In the genomic region with DNA sequence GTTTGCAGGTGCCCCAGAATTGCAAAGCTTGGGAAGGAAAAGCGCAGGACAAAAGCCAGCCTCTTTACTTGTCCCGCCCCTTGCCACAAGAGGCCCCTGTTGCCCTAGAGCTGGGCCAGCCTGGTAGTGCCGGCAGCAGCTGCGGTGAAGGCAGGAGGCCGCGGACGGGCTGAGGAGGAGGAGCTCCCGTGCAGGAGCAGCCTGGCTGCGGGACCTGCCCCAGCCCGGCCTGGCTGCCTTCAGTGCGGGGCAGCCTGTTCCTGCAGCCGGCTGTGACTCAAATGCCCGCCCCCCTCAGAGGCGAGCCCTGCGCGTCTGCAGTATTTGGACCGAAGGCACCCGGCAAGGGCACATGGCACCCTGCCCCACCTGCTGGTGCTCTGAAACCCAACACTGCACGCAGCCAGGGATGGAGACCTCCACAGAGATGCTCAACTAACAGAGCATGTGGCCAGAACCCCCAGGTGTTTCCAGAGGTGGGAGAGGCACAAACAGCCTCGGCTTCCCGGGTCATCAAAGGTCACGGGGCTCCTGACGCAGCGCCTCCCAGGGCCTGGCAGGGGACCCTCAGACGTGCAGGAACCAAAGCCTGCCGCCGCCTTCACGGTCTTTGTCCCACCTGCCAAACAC, we compare ENCODE assay signal across 9 cellular contexts. TPM values are rescaled to one million over a fixed set of nuclear protein-coding genes. Genes with fewer than 3 reads are reported as not detected.
DNase-seq lines count a peak whose midpoint lies in the region; ATAC-seq and TF ChIP-seq lines count a peak whose summit lies in the region.
"Had no signal": no experiment of that assay in that cellular context is flagged by ENCODE, and none has a peak within 500 bp of the region (broad histone marks: within the 10 kb centered on the region; RNA-seq: fewer than 3 reads in every experiment).

No MANE protein-coding gene starts in this region.

- TF ChIP-seq POLR2A in prostate gland (IDR thresholded peaks at IDR 0.05): no peak

- no peaks in the 10 kb centered on the region for H3K27me3 Mint-ChIP-seq in activated naive CD8-positive, alpha-beta T cell treated with anti-CD3 and anti-CD28 coated beads, Interleukin-2, amount 10 ng/mL, durations not matched to agents 7 days and 5 days

- 33% methylated on average over 28 of the region's 28 CpGs for WGBS in prostate gland

- H3K27ac Mint-ChIP-seq in activated naive CD8-positive, alpha-beta T cell treated with anti-CD3 and anti-CD28 coated beads, Interleukin-2, amount 10 ng/mL, durations not matched to agents 7 days and 5 days: no peak overlapping the region

- TF ChIP-seq CTCF in AG09319 (IDR thresholded peaks at IDR 0.05; ENCODE audit: low read depth, low read length): no peak; the same call in 1 of the 2 replicates
- peak in 3 of 4 experiments; percentile 26 to 59 (median 54) for TF ChIP-seq CTCF in prostate gland (IDR thresholded peaks at IDR 0.05)

- H3K36me3 ChIP-seq in prostate gland: peaks cover 0 to 6% of the 10 kb centered on the region in 2 donors

- no peaks in the 10 kb centered on the region for H3K9me3 ChIP-seq in prostate gland
- H3K9me3 ChIP-seq: HAP-1 had no signal

- POLR2A ChIA-PET in activated naive CD8-positive, alpha-beta T cell treated with anti-CD3 and anti-CD28 coated beads, Interleukin-2, amount 10 ng/mL, durations not matched to agents 7 days and 5 days (lab: Charles Lee): interaction anchor here (0.9 kb wide), 1 partner anchor 70 kb away, joined by 4 read pairs; no protein-coding TSS in a partner anchor

- no peak overlapping the region for H3K27ac ChIP-seq in prostate gland

- peaks cover 6% of the 10 kb centered on the region for H3K4me1 ChIP-seq in prostate gland (replicated peaks)
- H3K4me1 ChIP-seq: HAP-1 had no signal

- H3K4me3 ChIP-seq in prostate gland: no peak overlapping the region
- H3K4me3 ChIP-seq: HAP-1 had no signal

- peaks cover 1% of the 10 kb centered on the region for H3K4me1 Mint-ChIP-seq in activated naive CD8-positive, alpha-beta T cell treated with anti-CD3 and anti-CD28 coated beads, Interleukin-2, amount 10 ng/mL, durations not matched to agents 7 days and 5 days

- peaks cover 5% of the 10 kb centered on the region for H3K36me3 Mint-ChIP-seq in activated naive CD8-positive, alpha-beta T cell treated with anti-CD3 and anti-CD28 coated beads, Interleukin-2, amount 10 ng/mL, durations not matched to agents 7 days and 5 days

- intact Hi-C loops in left cardiac atrium (cut with DNase I) (no loop called here), prostate gland (cut with DNase I) (loop anchor here (10.0 kb wide), 1 partner anchor 70 kb away; a partner anchor contains a TSS)

- peak; percentile 7 for DNase-seq in AG09319 (ENCODE audit: extremely low read depth, low read depth)
- DNase-seq in NCI-H526 (lab: John Stamatoyannopoulos, UW): peak; percentile 89 to 94
- DNase-seq in activated naive CD8-positive, alpha-beta T cell treated with anti-CD3 and anti-CD28 coated beads, Interleukin-2, amount 10 ng/mL, durations not matched to agents 7 days and 5 days: peak; percentile 67
- DNase-seq in left cardiac atrium: peak; percentile 62
- peak; percentile 35 for DNase-seq in prostate gland (ENCODE audit: low spot score)
- DNase-seq in GDM1 (lab: John Stamatoyannopoulos, UW): no peak

- H3K9me3 Mint-ChIP-seq in activated naive CD8-positive, alpha-beta T cell treated with anti-CD3 and anti-CD28 coated beads, Interleukin-2, amount 10 ng/mL, durations not matched to agents 7 days and 5 days: no peaks in the 10 kb centered on the region

- peak; percentile 91 for ATAC-seq in GM18511 (IDR thresholded peaks at IDR 0.05; ENCODE audit: unreplicated experiment)
- ATAC-seq in HG02938 (IDR thresholded peaks at IDR 0.05; ENCODE audit: unreplicated experiment): peak; percentile 77
- ATAC-seq in activated naive CD8-positive, alpha-beta T cell treated with anti-CD3 and anti-CD28 coated beads, Interleukin-2, amount 10 ng/mL, durations not matched to agents 7 days and 5 days (ENCODE audit: low read depth): peak; percentile 94
- ATAC-seq in left cardiac atrium: peak; percentile 52 to 78

- H3K27me3 ChIP-seq in prostate gland (replicated peaks; ENCODE audit: insufficient read depth): no peaks in the 10 kb centered on the region

- no peak overlapping the region for H3K4me3 Mint-ChIP-seq in activated naive CD8-positive, alpha-beta T cell treated with anti-CD3 and anti-CD28 coated beads, Interleukin-2, amount 10 ng/mL, durations not matched to agents 7 days and 5 days

RNA-seq across cellular contexts. Expression of a gene that starts 29.7 kb away (rescaled TPM):
- total RNA-seq in activated naive CD8-positive, alpha-beta T cell treated with anti-CD3 and anti-CD28 coated beads, Interleukin-2, amount 10 ng/mL, durations not matched to agents 7 days and 5 days: 10 to 100 TPM; 31.3 TPM
- total RNA-seq in left cardiac atrium: 10 to 100 TPM; 23.7 to 27.0 TPM
- 10 to 100 TPM; 36.2 to 71.6 TPM for total RNA-seq in prostate gland
